Comparison of ENCODE assay signal across 27 cellular contexts in the genomic region with DNA sequence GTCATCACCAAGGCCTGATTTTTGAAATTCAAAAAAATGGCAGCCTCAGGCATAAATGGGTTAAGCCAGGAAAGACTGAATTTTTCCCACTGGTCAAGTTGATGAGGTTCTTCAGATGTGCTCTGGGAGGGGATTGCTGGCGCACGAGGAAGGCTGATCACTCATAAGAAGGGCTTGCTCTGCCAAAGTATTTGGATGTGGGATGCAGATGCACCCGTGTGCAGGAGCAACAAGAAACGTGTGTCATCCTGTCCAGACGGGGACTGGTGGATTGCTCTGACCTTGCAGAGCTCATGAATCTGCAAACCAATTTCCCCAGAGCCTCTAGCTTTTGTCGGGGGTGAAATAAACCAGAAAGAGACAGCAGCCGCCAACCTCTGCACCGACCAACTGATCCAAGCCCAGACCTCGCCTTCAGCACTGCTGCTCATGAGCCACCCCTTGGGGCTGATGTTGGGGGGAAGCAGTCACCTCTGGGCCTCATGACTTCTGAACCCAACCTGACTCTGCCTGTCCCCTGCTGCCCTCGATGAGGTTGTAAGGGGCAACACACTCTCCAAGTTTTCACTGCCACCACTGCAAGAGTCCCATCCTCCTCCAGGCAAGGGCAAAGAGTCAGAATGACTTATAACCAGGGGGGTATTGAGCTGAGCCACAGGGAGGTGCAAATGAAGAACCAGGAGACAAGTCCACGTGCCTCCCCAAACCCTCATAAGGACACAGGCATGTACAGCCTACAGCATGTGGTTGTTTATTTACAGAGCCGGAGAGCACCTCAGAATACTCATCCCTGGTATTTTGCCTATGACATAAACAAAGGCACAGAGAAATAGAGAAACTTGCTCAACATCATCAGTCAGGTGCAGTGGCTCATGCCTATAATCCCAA.
DNase-seq lines count a peak whose midpoint lies in the region; ATAC-seq and TF ChIP-seq lines count a peak whose summit lies in the region.
"Had no signal": no experiment of that assay in that cellular context is flagged by ENCODE, and none has a peak within 500 bp of the region (broad histone marks: within the 10 kb centered on the region; RNA-seq: fewer than 3 reads in every experiment).

No MANE protein-coding gene starts in this region.

- POLR2A ChIA-PET in IMR-90 (lab: Charles Lee; ENCODE audit: unreplicated experiment) (no interaction called here), OCI-LY7 (lab: Charles Lee) (no interaction called here)

- CTCF ChIA-PET in IMR-90 (lab: Yijun Ruan, JAX) (interaction anchor here (1.0 kb wide), 1 partner anchor 13 kb away, joined by 3 read pairs; no protein-coding TSS in a partner anchor), OCI-LY7 (lab: Charles Lee; ENCODE audit: unreplicated experiment) (no interaction called here)

- no peak overlapping the region for H4K8ac ChIP-seq in IMR-90 (ENCODE audit: low read depth in 2 of 2, low read length in 2 of 2)

- no peak overlapping the region for H3K18ac ChIP-seq in IMR-90 (ENCODE audit: low read depth, low read length)

- no peak overlapping the region for H3K9ac ChIP-seq in IMR-90 (ENCODE audit: low read depth, low read length)

- H2AK9ac ChIP-seq in IMR-90 (replicated peaks; ENCODE audit: low read depth, low read length, poor library complexity), result no peak overlapping the region

- H3K79me1 ChIP-seq in IMR-90 (ENCODE audit: low read depth in 1 of 2, low read length in 2 of 2), result peaks cover 36 to 76% of the 10 kb centered on the region in 2 experiments

- peaks cover 68% of the 10 kb centered on the region for H3K4me1 Mint-ChIP-seq in nephron progenitor cell
- H3K4me1 Mint-ChIP-seq: CD14-positive monocyte, immature natural killer cell, naive B cell, T-cell had no signal

- no peaks in the 10 kb centered on the region for H3K9me3 ChIP-seq in IMR-90 (ENCODE audit: control insufficient read depth, insufficient read depth, low read length)
- H3K9me3 ChIP-seq in OCI-LY7 (ENCODE audit: low read length), result no peaks in the 10 kb centered on the region
- H3K9me3 ChIP-seq: left ventricle myocardium inferior, upper lobe of right lung had no signal

- no peaks in the 10 kb centered on the region for H3K9me3 Mint-ChIP-seq in nephron progenitor cell
- H3K9me3 Mint-ChIP-seq: HFFc6, immature natural killer cell, mesothelial cell of epicardium, T-cell had no signal

- peaks cover 19% of the 10 kb centered on the region for H3K9me1 ChIP-seq in IMR-90 (ENCODE audit: insufficient read depth, low read length)

- TF ChIP-seq RAD21 in IMR-90 (IDR thresholded peaks at IDR 0.05; ENCODE audit: low read length), result no peak

- H3K4me3 ChIP-seq in AG10803 (ENCODE audit: low read length) (no peak overlapping the region), IMR-90 (ENCODE audit: insufficient read depth, low read depth, low read length) (no peak overlapping the region), epithelial cell of esophagus (ENCODE audit: low read length) (no peak overlapping the region), OCI-LY7 (ENCODE audit: low read depth, low read length, poor library complexity, severe bottlenecking) (no peak overlapping the region)
- H3K4me3 ChIP-seq: left ventricle myocardium inferior, upper lobe of right lung had no signal

- H3K27ac ChIP-seq in IMR-90 (ENCODE audit: insufficient read depth, low read length) (no peak overlapping the region), OCI-LY7 (ENCODE audit: low read depth, low read length, poor library complexity, severe bottlenecking) (no peak overlapping the region)
- H3K27ac ChIP-seq: brain microvascular endothelial cell, HL-60, left ventricle myocardium inferior, upper lobe of right lung had no signal

- no peak overlapping the region for H3K4me2 ChIP-seq in IMR-90 (ENCODE audit: low read depth, low read length)
- no peak overlapping the region for H3K4me2 ChIP-seq in OCI-LY7 (ENCODE audit: low read length)

- no peaks in the 10 kb centered on the region for H3K27me3 ChIP-seq in IMR-90 (ENCODE audit: control insufficient read depth, insufficient read depth, low read length)
- H3K27me3 ChIP-seq: brain microvascular endothelial cell, upper lobe of right lung had no signal

- H2BK120ac ChIP-seq in IMR-90 (ENCODE audit: low read depth, low read length), result 0 out of 2 replicates have a peak overlapping the region, but pooled peaks have one; percentile 30

- TF ChIP-seq POLR2A in IMR-90 (IDR thresholded peaks at IDR 0.05; ENCODE audit: low read depth, low read length), result no peak

- intact Hi-C loops in IMR-90 (cut with micrococcal nuclease) (no loop called here), OCI-LY7 (cut with micrococcal nuclease; ENCODE audit: unreplicated experiment) (no loop called here)

- BruUV-seq in IMR-90 (replicated peaks; lab: Mats Ljungman, UMichigan) (no TSS peak), OCI-LY7 (replicated peaks; lab: Mats Ljungman, UMichigan) (no TSS peak)

- H3K9me2 ChIP-seq in OCI-LY7 (ENCODE audit: insufficient read depth, low read length), result no peaks in the 10 kb centered on the region

- H3K4me3 Mint-ChIP-seq in nephron progenitor cell, result no peak overlapping the region
- H3K4me3 Mint-ChIP-seq: HFFc6, immature natural killer cell, mesothelial cell of epicardium, T-cell had no signal

- TF ChIP-seq CTCF in AG10803 (conservative IDR thresholded peaks at IDR 0.05; ENCODE audit: low read length), result no peak
- no peak for TF ChIP-seq CTCF in IMR-90 (conservative IDR thresholded peaks at IDR 0.05; ENCODE audit: low read depth, low read length)
- no peak for TF ChIP-seq CTCF in epithelial cell of esophagus (IDR thresholded peaks at IDR 0.05; ENCODE audit: insufficient read depth, low read depth, low read length, missing control alignments)
- no peak for TF ChIP-seq CTCF in nephron progenitor cell (IDR thresholded peaks at IDR 0.05)
- TF ChIP-seq CTCF in OCI-LY7 (conservative IDR thresholded peaks at IDR 0.05; ENCODE audit: low read length), result no peak

- H2AFZ ChIP-seq in IMR-90 (replicated peaks; ENCODE audit: low read length, poor library complexity) (peak overlapping the region; percentile 8), OCI-LY7 (ENCODE audit: low read length) (no peak overlapping the region)

- no peaks in the 10 kb centered on the region for H3K79me2 ChIP-seq in OCI-LY7 (ENCODE audit: insufficient read depth, low read depth, low read length)

- H3K36me3 Mint-ChIP-seq in nephron progenitor cell (ENCODE audit: low read depth), result no peaks in the 10 kb centered on the region
- H3K36me3 Mint-ChIP-seq: CD14-positive monocyte, immature natural killer cell, mesothelial cell of epicardium, naive B cell, T-cell had no signal

- WGBS in IMR-90 (ENCODE audit: extremely low coverage in 2 of 2, insufficient read length in 1 of 2), 2 experiments, result 38% methylated on average over 2 of the region's 12 CpGs; no CpG with 5 or more reads in 1 of the 2 experiments

- peak; percentile 67 for ATAC-seq in IMR-90 (ENCODE audit: low read depth)
- no peak for ATAC-seq in stimulated activated naive CD8-positive, alpha-beta T cell treated with anti-CD3 and anti-CD28 coated beads, Interleukin-15, Interleukin-2, amounts not matched to agents 100 U/mL and 50 U/mL, for 24 hours
- ATAC-seq: T-cell, upper lobe of right lung had no signal

- no peak overlapping the region for H2BK5ac ChIP-seq in IMR-90 (ENCODE audit: low read depth, low read length, poor library complexity, severe bottlenecking)

- no peak overlapping the region for H3K23ac ChIP-seq in IMR-90 (ENCODE audit: low read depth, low read length)

- H4K91ac ChIP-seq in IMR-90 (ENCODE audit: insufficient read depth, low read depth, low read length), result 0 out of 2 replicates have a peak overlapping the region, but pooled peaks have one; percentile 9

- no peaks in the 10 kb centered on the region for H3K36me3 ChIP-seq in IMR-90 (ENCODE audit: control insufficient read depth, insufficient read depth, low read length)
- no peaks in the 10 kb centered on the region for H3K36me3 ChIP-seq in OCI-LY7 (ENCODE audit: insufficient read depth, low read length)
- H3K36me3 ChIP-seq: brain microvascular endothelial cell, left ventricle myocardium inferior, upper lobe of right lung had no signal

- no peak overlapping the region for H3K14ac ChIP-seq in IMR-90 (replicated peaks; ENCODE audit: low read depth, low read length)

- dilution Hi-C loops in IMR-90 (cut with HindIII; ENCODE audit: low sequenced_read_pairs, unreplicated experiment), result no loop called here

- no peak overlapping the region for H2BK20ac ChIP-seq in IMR-90 (ENCODE audit: low read depth, low read length)

- H4K20me1 ChIP-seq in IMR-90 (ENCODE audit: insufficient read depth, low read length) (peaks cover 30% of the 10 kb centered on the region), OCI-LY7 (ENCODE audit: insufficient read depth, low read length) (no peaks in the 10 kb centered on the region)

- no peak overlapping the region for H4K5ac ChIP-seq in IMR-90 (ENCODE audit: low read depth, low read length)

- 0 out of 2 replicates have a peak overlapping the region, but pooled peaks have one; percentile 23 for H3K4ac ChIP-seq in IMR-90 (ENCODE audit: low read depth, low read length)

- H2BK15ac ChIP-seq in IMR-90 (ENCODE audit: low read depth, low read length), result peak overlapping the region; percentile 6; the same call in 1 of the 3 replicates

- in situ Hi-C loops in IMR-90 (cut with MboI; ENCODE audit: low sequenced_read_pairs), result loop anchor here (10.0 to 25.0 kb wide), 2 partner anchors 142 to 414 kb away; no protein-coding TSS in a partner anchor
- in situ Hi-C loops in ACHN (cut with HindIII; ENCODE audit: low pct_ligation_motif_present, low pct_unique_long_range_greater_than_20kb, low sequenced_read_pairs), result no loop called here

- DNase-seq in AG10803 (ENCODE audit: low read depth) (peak; percentile 29), IMR-90 (peak; percentile 70), epithelial cell of esophagus (ENCODE audit: low read depth) (peak; percentile 18), nephron progenitor cell (no peak), ACHN (no peak), OCI-LY7 (ENCODE audit: low spot score) (no peak), NCI-H2081 (lab: John Stamatoyannopoulos, UW) (no peak)
- no peak for DNase-seq in stimulated activated naive CD8-positive, alpha-beta T cell treated with anti-CD3 and anti-CD28 coated beads, Interleukin-15, Interleukin-2, amounts not matched to agents 100 U/mL and 50 U/mL, for 24 hours
- DNase-seq: activated CD4-positive, alpha-beta T cell treated with anti-CD3 and anti-CD28 coated beads, Interleukin-2, amount 50 U/mL, for 48 hours; activated naive CD4-positive, alpha-beta T cell treated with Interleukin-2 at 50 U/mL for 16 hours; brain microvascular endothelial cell; DMS79 treated with DMSO at 0.1 percent for 48 hours; HFFc6; immature natural killer cell; left ventricle myocardium inferior; naive B cell; NCI-H1048; NCI-H1694; NCI-H2171; NCI-H524; NK-92 treated with Interleukin-12 subunit alpha and Interleukin-12 subunit beta, amount 100 ng/mL, for 24 hours; occipital lobe; T-cell; upper lobe of right lung had no signal

- peak overlapping the region; percentile 59 for H3K27ac Mint-ChIP-seq in nephron progenitor cell
- H3K27ac Mint-ChIP-seq: CD14-positive monocyte, HFFc6, immature natural killer cell, naive B cell, T-cell had no signal

- no peak overlapping the region for H3K56ac ChIP-seq in IMR-90 (ENCODE audit: extremely low read depth, insufficient read depth, low read length)

- peaks cover 3% of the 10 kb centered on the region for H3K27me3 Mint-ChIP-seq in nephron progenitor cell (ENCODE audit: low read depth, poor library complexity)

- H3K4me1 ChIP-seq in IMR-90 (ENCODE audit: control insufficient read depth, insufficient read depth, low read length) (peaks cover 20% of the 10 kb centered on the region), OCI-LY7 (ENCODE audit: insufficient read depth, low read length, poor library complexity, severe bottlenecking) (no peaks in the 10 kb centered on the region)
- H3K4me1 ChIP-seq: left ventricle myocardium inferior, upper lobe of right lung had no signal

- H2AK5ac ChIP-seq in IMR-90 (ENCODE audit: low read depth, low read length), result peak overlapping the region; percentile 27; the same call in 1 of the 2 replicates

Comparison
In these comparisons a context has a peak if more than half of its experiments do, and no peak if none do; other contexts are left out.
1. DNase-seq: peak in AG10803 (single experiment), IMR-90 (single experiment) and epithelial cell of esophagus (single experiment); none in nephron progenitor cell (single experiment), ACHN (single experiment), OCI-LY7 (single experiment), NCI-H2081 (0 of 2) and stimulated activated naive CD8-positive, alpha-beta T cell treated with anti-CD3 and anti-CD28 coated beads, Interleukin-15, Interleukin-2, amounts not matched to agents 100 U/mL and 50 U/mL, for 24 hours (single experiment).